ENCODE assay signal across 1 cellular context in the genomic region with DNA sequence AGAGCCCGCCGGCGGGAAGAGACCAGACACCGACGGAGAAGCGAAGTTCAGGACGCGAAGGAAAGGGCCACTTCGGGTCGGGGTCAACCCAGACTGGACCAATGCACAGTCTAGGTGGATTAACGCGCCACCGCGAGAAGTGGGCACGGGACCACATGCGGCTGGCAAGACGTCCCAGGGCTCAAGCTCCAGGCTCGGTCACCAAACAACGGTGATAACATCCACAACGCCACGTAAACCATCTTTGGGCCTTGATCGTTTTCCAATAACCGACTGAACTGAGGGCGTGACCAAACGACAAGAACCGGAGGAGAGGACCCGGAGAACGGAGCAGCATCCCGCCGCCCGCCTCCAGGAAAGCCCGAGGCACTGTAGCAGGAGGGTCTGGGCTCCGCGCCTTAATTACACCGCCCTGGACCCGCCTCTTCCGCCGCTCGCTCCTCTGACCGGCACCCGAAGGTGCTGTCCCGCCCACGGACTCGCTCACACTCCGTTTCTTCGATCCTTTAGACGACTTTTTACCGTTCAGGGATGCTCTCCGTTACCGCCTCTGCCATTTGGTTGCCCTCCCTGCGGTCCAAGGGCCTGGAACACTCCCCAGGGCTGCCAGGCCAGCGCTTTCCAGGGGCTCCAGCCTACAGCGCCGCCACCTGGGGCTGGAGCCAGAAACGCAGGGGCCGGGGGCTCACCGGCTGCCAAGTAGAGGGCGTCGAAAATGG.
A peak's percentile ranks its signal among the peaks of the same experiment; 100 is the strongest.
TF ChIP-seq lines count a peak whose summit lies in the region.

No MANE protein-coding gene starts in this region.

TF ChIP-seq in IMR-90, 13 proteins besides CTCF, POLR2A, EP300 and RAD21 (continued from another document):
- TF ChIP-seq, protein P1, sequence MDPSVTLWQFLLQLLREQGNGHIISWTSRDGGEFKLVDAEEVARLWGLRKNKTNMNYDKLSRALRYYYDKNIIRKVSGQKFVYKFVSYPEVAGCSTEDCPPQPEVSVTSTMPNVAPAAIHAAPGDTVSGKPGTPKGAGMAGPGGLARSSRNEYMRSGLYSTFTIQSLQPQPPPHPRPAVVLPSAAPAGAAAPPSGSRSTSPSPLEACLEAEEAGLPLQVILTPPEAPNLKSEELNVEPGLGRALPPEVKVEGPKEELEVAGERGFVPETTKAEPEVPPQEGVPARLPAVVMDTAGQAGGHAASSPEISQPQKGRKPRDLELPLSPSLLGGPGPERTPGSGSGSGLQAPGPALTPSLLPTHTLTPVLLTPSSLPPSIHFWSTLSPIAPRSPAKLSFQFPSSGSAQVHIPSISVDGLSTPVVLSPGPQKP (IDR thresholded peaks at IDR 0.05; ENCODE audit: borderline replicate concordance, low read depth, low read length), result no peak
- TF ChIP-seq MAZ (IDR thresholded peaks at IDR 0.05; ENCODE audit: borderline replicate concordance, low read depth, low read length) (peak; percentile 31; the same call in 1 of the 2 replicates), SMC3 (IDR thresholded peaks at IDR 0.05; ENCODE audit: low read depth, low read length) (0 out of 2 replicates have a peak, but pooled peaks have one; percentile 9), MAFK (IDR thresholded peaks at IDR 0.05; ENCODE audit: low read depth, low read length) (no peak), MXI1 (IDR thresholded peaks at IDR 0.05; ENCODE audit: borderline replicate concordance, low read depth, low read length) (0 out of 2 replicates have a peak, but pooled peaks have one; percentile 5)
